ENCODE assay signal across 8 cellular contexts in the genomic region with DNA sequence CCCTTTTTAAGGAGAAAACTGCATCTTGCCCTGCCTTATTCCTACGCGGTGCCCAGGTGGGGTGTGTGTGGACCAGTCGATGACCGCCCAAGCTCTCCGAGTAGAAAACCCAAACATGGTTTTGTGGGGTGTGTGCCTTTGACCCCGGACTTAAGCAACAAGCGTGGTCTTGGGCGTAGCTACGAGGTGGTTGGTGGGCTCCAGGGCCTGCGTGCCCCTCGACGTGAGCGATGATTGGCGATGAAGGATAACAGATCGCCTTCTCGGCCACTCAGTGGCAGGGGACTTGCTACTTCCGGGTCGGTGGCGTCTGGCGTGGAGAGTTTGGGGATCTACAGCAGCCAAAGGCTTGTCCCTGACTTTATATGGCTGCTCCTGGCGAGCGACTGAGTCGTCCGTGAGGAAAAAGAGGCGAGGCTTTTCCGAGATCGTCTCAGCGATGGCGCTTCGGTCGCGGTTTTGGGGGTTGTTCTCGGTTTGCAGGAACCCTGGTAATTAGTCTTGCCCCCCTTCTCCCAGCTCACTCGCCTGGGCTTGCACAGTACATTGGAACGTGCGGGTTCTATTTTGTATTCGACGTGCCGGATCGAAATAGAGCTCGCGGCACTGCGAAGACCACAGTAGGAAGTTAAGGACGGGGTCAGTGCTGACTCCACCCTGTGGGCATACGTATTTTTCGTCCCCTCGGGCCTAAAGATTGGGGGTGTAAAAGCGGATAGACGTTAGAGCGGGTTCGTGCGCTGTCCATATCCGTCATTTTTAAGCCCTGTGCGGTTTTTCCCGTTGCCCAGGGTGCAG. TPM values are rescaled to one million over a fixed set of nuclear protein-coding genes. Genes with fewer than 3 reads are reported as not detected.
DNase-seq lines count a peak whose midpoint lies in the region; ATAC-seq, FAIRE-seq and TF ChIP-seq lines count a peak whose summit lies in the region.

TSS of gene MRPL18 (plus strand) at position 319 of the 798 bp plus-strand sequence. CDS start at position 440, 121 bp downstream.

- ATAC-seq in HG02852 (IDR thresholded peaks at IDR 0.05; ENCODE audit: unreplicated experiment) (peak; percentile 84), heart left ventricle (peak; percentile 93 to 97 (median 94)), upper lobe of left lung (ENCODE audit: low FRiP score in 2 of 2) (peak; percentile 96 to 98)

- H3K27me3 ChIP-seq in adrenal gland (no peaks in the 10 kb centered on the region), heart left ventricle (no peaks in the 10 kb centered on the region), upper lobe of left lung (no peaks in the 10 kb centered on the region)

- intact Hi-C loops in adrenal gland (cut with DNase I): no loop called here
- intact Hi-C loops in heart left ventricle (cut with DNase I): loop anchor here in 3 of 10 donors (1.0 to 5.0 kb wide), 4 partner anchors 63 to 98 kb away; partner anchors contain the start of genes WTAP (in 2 of the 3) and SOD2 (in 1 of the 3)

- H3K27ac ChIP-seq in adrenal gland: peak within 1 kb of the TSS; percentile 85 to 98 (median 92)
- H3K27ac ChIP-seq in heart left ventricle: peak within 1 kb of the TSS; percentile 73 to 99 (median 96)
- peak within 1 kb of the TSS; percentile 92 to 99 (median 94) for H3K27ac ChIP-seq in upper lobe of left lung

- H3K4me3 ChIP-seq in adrenal gland (peak within 1 kb of the TSS; percentile 59 to 89 (median 76)), heart left ventricle (peak within 1 kb of the TSS; percentile 80 to 100 (median 93)), upper lobe of left lung (peak within 1 kb of the TSS; percentile 82 to 98 (median 94))

- DNase-seq in GM12892 (ENCODE audit: insufficient read length) (peak; percentile 77), NCI-H146 (lab: John Stamatoyannopoulos, UW) (peak; percentile 99), T-helper 1 cell (peak; percentile 80 to 97 (median 81)), adrenal gland (peak; percentile 89 to 98 (median 97)), heart left ventricle (peak; percentile 95 to 98 (median 96)), pons (ENCODE audit: low spot score) (peak; percentile 99), upper lobe of left lung (peak; percentile 90 to 96)

- TF ChIP-seq EP300 in upper lobe of left lung (IDR thresholded peaks at IDR 0.05): no peak

- H3K4me1 ChIP-seq in adrenal gland (replicated peaks in 1 of 2): peaks cover 19 to 43% of the 10 kb centered on the region in 2 donors
- H3K4me1 ChIP-seq in heart left ventricle: peaks cover 5 to 51% (median 35%) of the 10 kb centered on the region in 12 donors
- H3K4me1 ChIP-seq in upper lobe of left lung: peaks cover 24 to 47% (median 36%) of the 10 kb centered on the region in 4 donors

- 0 to 1% (median 0%) methylated on average over 27 to 55 of the region's 55 CpGs for WGBS in adrenal gland, 4 donors
- WGBS in heart left ventricle, 4 donors: 0 to 1% (median 0%) methylated on average over 34 to 55 of the region's 55 CpGs
- WGBS in upper lobe of left lung, 2 donors: 0 to 1% methylated on average over 32 to 50 of the region's 55 CpGs

- TF ChIP-seq CTCF in adrenal gland (IDR thresholded peaks at IDR 0.05) (peak in 1 of 6 experiments; percentile 11), heart left ventricle (IDR thresholded peaks at IDR 0.05) (no peak), upper lobe of left lung (IDR thresholded peaks at IDR 0.05) (peak in 1 of 6 experiments; percentile 17)

- TF ChIP-seq POLR2A in GM12892 (IDR thresholded peaks at IDR 0.05; ENCODE audit: low read depth, low read length) (peak; percentile 71), adrenal gland (IDR thresholded peaks at IDR 0.05) (peak; percentile 41 to 70), heart left ventricle (IDR thresholded peaks at IDR 0.05) (peak in 1 of 2 donors; percentile 63), upper lobe of left lung (IDR thresholded peaks at IDR 0.05) (peak in 3 of 4 donors; percentile 20 to 64 (median 59))

- H3K9me3 ChIP-seq in adrenal gland (replicated peaks in 1 of 3) (no peaks in the 10 kb centered on the region), heart left ventricle (no peaks in the 10 kb centered on the region), upper lobe of left lung (no peaks in the 10 kb centered on the region)

- peak; percentile 98 for FAIRE-seq in GM12892 (lab: Jason Lieb, UNC)

- H3K36me3 ChIP-seq in adrenal gland (replicated peaks in 1 of 2): peaks cover 0 to 40% of the 10 kb centered on the region in 2 donors
- H3K36me3 ChIP-seq in heart left ventricle: peaks cover 0 to 65% (median 52%) of the 10 kb centered on the region in 9 donors
- peaks cover 0 to 51% (median 19%) of the 10 kb centered on the region in 4 donors for H3K36me3 ChIP-seq in upper lobe of left lung

RNA-seq across cellular contexts. Expression of gene MRPL18, which starts in this region (rescaled TPM):
- polyA plus RNA-seq in GM12892 (2012; ENCODE audit: missing spikeins): 81.4 TPM
- total RNA-seq in adrenal gland: 100 to 1,000 TPM in 2 of 8 donors, 10 to 100 TPM in 6; 63.7 to 127 (median 77.1) TPM
- 100 to 1,000 TPM; 110 to 138 (median 132) TPM for polyA plus RNA-seq in adrenal gland
- 10 to 100 TPM; 52.4 to 91.1 (median 61.4) TPM for total RNA-seq in heart left ventricle
- polyA plus RNA-seq in heart left ventricle: 100 to 1,000 TPM; 114 to 145 TPM
- total RNA-seq in upper lobe of left lung: 10 to 100 TPM; 18.9 to 61.5 (median 58.7) TPM

Comparison
In these comparisons a context has a peak if more than half of its experiments do, and no peak if none do; other contexts are left out.
1. Peak in every context shown above with its lines: DNase-seq, ATAC-seq, H3K4me3 ChIP-seq and H3K27ac ChIP-seq.